Comparison of ENCODE assay signal across 8 cellular contexts in genomic region chr16:89489731-89490385, GRCh38.
DNase-seq lines count a peak whose midpoint lies in the region; ATAC-seq and TF ChIP-seq lines count a peak whose summit lies in the region.

No MANE protein-coding gene starts in this region.

- no peak for TF ChIP-seq CTCF in GM12865 (IDR thresholded peaks at IDR 0.05; ENCODE audit: insufficient read depth, low read depth, low read length, missing control alignments)
- no peak for TF ChIP-seq CTCF in fibroblast of pulmonary artery (IDR thresholded peaks at IDR 0.05; ENCODE audit: low read length, missing control alignments)
- TF ChIP-seq CTCF in retinal pigment epithelial cell (conservative IDR thresholded peaks at IDR 0.05; ENCODE audit: low read depth, low read length) = no peak

- H3K27ac ChIP-seq in SK-N-MC = peak overlapping the region; percentile 83

- H3K36me3 ChIP-seq in SK-N-MC (ENCODE audit: insufficient read depth, low read length) = 0 out of 2 replicates have a peak, but pooled peaks cover 3% of the 10 kb centered on the region

- H3K4me3 ChIP-seq in GM12865 (ENCODE audit: low read depth, low read length) = peak overlapping the region; percentile 97
- H3K4me3 ChIP-seq in SK-N-MC = peak overlapping the region; percentile 90
- peak overlapping the region; percentile 71 for H3K4me3 ChIP-seq in fibroblast of pulmonary artery (replicated peaks; ENCODE audit: low read depth, low read length)
- H3K4me3 ChIP-seq in retinal pigment epithelial cell (ENCODE audit: low read length) = peak overlapping the region; percentile 69

- ATAC-seq in HG03354 (IDR thresholded peaks at IDR 0.05; ENCODE audit: poor library complexity, severe bottlenecking, unreplicated experiment) = no peak
- ATAC-seq in HG02870 (IDR thresholded peaks at IDR 0.05; ENCODE audit: unreplicated experiment) = no peak

- DNase-seq in GM12865 (ENCODE audit: low read depth) (no peak), SK-N-MC (ENCODE audit: low read depth, low spot score) (no peak), fibroblast of pulmonary artery (ENCODE audit: low read depth) (no peak), retinal pigment epithelial cell (ENCODE audit: low read depth) (no peak), NCI-H345 treated with DMSO at 0.1 percent for 48 hours (lab: John Stamatoyannopoulos, UW; ENCODE audit: unreplicated experiment) (no peak)
- DNase-seq in activated effector memory CD4-positive, alpha-beta T cell treated with Interleukin-2 at 50 U/mL for 16 hours = no peak

- H3K9ac ChIP-seq in SK-N-MC (ENCODE audit: insufficient read length) = peak overlapping the region; percentile 77

- H3K9me3 ChIP-seq in SK-N-MC (ENCODE audit: low read depth, low read length) = no peaks in the 10 kb centered on the region
